Comparison of ENCODE assay signal across 1 cellular context in genomic region chr2:241636983-241637232, GRCh38.
TF ChIP-seq lines count a peak whose summit lies in the region.

Gene THAP4 (minus strand): TSS chr2:241637158. CDS start chr2:241637017, 141 bp downstream.

TF ChIP-seq in GM12878, 131 proteins besides CTCF, POLR2A, EP300 and RAD21 (continued from another document):
- TF ChIP-seq RELB (IDR thresholded peaks at IDR 0.05; ENCODE audit: low read depth), result no peak
